In the genomic region with DNA sequence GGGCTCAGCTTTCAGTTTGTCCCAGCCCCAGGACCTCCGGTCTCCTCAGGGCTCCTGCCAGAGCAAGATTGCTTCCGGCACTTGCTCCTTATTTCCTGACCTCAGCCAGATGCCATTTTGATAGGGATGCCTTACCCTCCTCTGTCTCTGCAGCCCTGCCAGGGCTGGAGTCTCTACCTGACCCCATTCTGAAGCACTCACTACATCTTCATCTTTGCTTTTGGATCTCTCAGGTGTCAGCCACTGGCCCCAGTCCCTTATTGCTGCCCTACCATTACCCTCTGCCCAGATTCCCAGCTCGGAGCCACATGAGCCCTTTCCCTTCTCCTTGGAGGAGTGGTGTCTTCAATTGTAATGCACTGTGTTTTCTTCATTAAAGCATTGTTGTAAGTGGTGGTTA, we compare ENCODE assay signal across 18 cellular contexts. TPM values are rescaled to one million over a fixed set of nuclear protein-coding genes. Genes with fewer than 3 reads are reported as not detected.
DNase-seq lines count a peak whose midpoint lies in the region; ATAC-seq and TF ChIP-seq lines count a peak whose summit lies in the region.
"Had no signal": no experiment of that assay in that cellular context is flagged by ENCODE, and none has a peak within 500 bp of the region (broad histone marks: within the 10 kb centered on the region; RNA-seq: fewer than 3 reads in every experiment).

No MANE protein-coding gene starts in this region.

- TF ChIP-seq CTCF in glutamatergic neuron (IDR thresholded peaks at IDR 0.05; ENCODE audit: partially characterized antibody, unreplicated experiment) = no peak
- no peak for TF ChIP-seq CTCF in neural progenitor cell (IDR thresholded peaks at IDR 0.05)

- peaks cover 16% of the 10 kb centered on the region for H3K4me1 Mint-ChIP-seq in glutamatergic neuron (ENCODE audit: low read depth, unreplicated experiment)
- peaks cover 32% of the 10 kb centered on the region for H3K4me1 Mint-ChIP-seq in neural progenitor cell
- no peaks in the 10 kb centered on the region for H3K4me1 Mint-ChIP-seq in activated T-cell treated with anti-CD3 and anti-CD28 coated beads, Interleukin-2, amount 50 U/mL, for 72 hours (ENCODE audit: low read depth)

- ATAC-seq in activated T-cell treated with anti-CD3 and anti-CD28 coated beads, Interleukin-2, amount 50 U/mL, for 72 hours (replicated peaks in 1 of 2) = no peak
- ATAC-seq in HG03280 (IDR thresholded peaks at IDR 0.05; ENCODE audit: unreplicated experiment) = no peak

- H3K9me3 Mint-ChIP-seq in glutamatergic neuron (ENCODE audit: unreplicated experiment) = peaks cover 3% of the 10 kb centered on the region
- H3K9me3 Mint-ChIP-seq in neural progenitor cell = peaks cover 2% of the 10 kb centered on the region
- H3K9me3 Mint-ChIP-seq in activated T-cell treated with anti-CD3 and anti-CD28 coated beads, Interleukin-2, amount 50 U/mL, for 72 hours = no peaks in the 10 kb centered on the region
- H3K9me3 Mint-ChIP-seq: CD4-positive, alpha-beta T cell had no signal

- H3K27me3 Mint-ChIP-seq in glutamatergic neuron (ENCODE audit: unreplicated experiment) = no peaks in the 10 kb centered on the region
- peaks cover 3% of the 10 kb centered on the region for H3K27me3 Mint-ChIP-seq in neural progenitor cell (ENCODE audit: insufficient read depth, low read depth)
- peaks cover 43% of the 10 kb centered on the region for H3K27me3 Mint-ChIP-seq in activated T-cell treated with anti-CD3 and anti-CD28 coated beads, Interleukin-2, amount 50 U/mL, for 72 hours (ENCODE audit: low read depth)

- H3K9ac ChIP-seq in HUES6 (ENCODE audit: low read length) = no peak overlapping the region
- H3K9ac ChIP-seq in neural progenitor cell = no peak overlapping the region

- H2AFZ ChIP-seq in neural progenitor cell (replicated peaks) = no peak overlapping the region

- DNase-seq in glutamatergic neuron (no peak), neural progenitor cell (ENCODE audit: low spot score) (no peak), SHP77 (lab: John Stamatoyannopoulos, UW) (no peak)
- no peak for DNase-seq in activated T-cell treated with anti-CD3 and anti-CD28 coated beads, Interleukin-2, amount 50 U/mL, for 72 hours
- DNase-seq in stimulated activated CD4-positive, alpha-beta T cell treated with anti-CD3 and anti-CD28 coated beads, Interleukin-2, amount 100 ng/mL, for 48 hours = no peak
- DNase-seq: BE2C; Calu3; CD4-positive, alpha-beta T cell; DMS53; KBM-7; NCI-H2029 treated with DMSO at 0.1 percent for 48 hours; NCI-H2171 treated with DMSO at 0.1 percent for 48 hours; NCI-H748 treated with DMSO at 0.1 percent for 48 hours; SJCRH30 had no signal

- H3K4me3 Mint-ChIP-seq in glutamatergic neuron (ENCODE audit: unreplicated experiment) (no peak overlapping the region), neural progenitor cell (peak overlapping the region; percentile 2)
- H3K4me3 Mint-ChIP-seq in activated T-cell treated with anti-CD3 and anti-CD28 coated beads, Interleukin-2, amount 50 U/mL, for 72 hours = no peak overlapping the region
- H3K4me3 Mint-ChIP-seq: CD4-positive, alpha-beta T cell had no signal

- H3K4me1 ChIP-seq in HUES6 (ENCODE audit: control insufficient read depth, insufficient read depth, low read length) (peaks cover 22% of the 10 kb centered on the region), neural progenitor cell (peaks cover 48% of the 10 kb centered on the region)
- H3K4me1 ChIP-seq: BE2C had no signal

- peaks cover 22% of the 10 kb centered on the region for H3K79me2 ChIP-seq in neural progenitor cell (ENCODE audit: low read depth)

- peaks cover 38% of the 10 kb centered on the region for H3F3A ChIP-seq in neural progenitor cell (ENCODE audit: low read depth)

- H3K27ac ChIP-seq in HUES6 (ENCODE audit: low read depth, low read length) = peak overlapping the region; percentile 15; the same call in 1 of the 2 replicates
- peak overlapping the region; percentile 39 for H3K27ac ChIP-seq in angular gyrus (ENCODE audit: low read depth, low read length)
- peak overlapping the region; percentile 89 for H3K27ac ChIP-seq in neural progenitor cell
- H3K27ac ChIP-seq: RWPE1, SJCRH30 had no signal

- H3K9me3 ChIP-seq in HUES6 (ENCODE audit: control insufficient read depth, insufficient read depth, low read depth, low read length) (no peaks in the 10 kb centered on the region), neural progenitor cell (ENCODE audit: low read depth) (no peaks in the 10 kb centered on the region)
- H3K9me3 ChIP-seq: BE2C, SJCRH30 had no signal

- H3K27me3 ChIP-seq in HUES6 (ENCODE audit: control insufficient read depth, insufficient read depth, low read length) = peaks cover 13% of the 10 kb centered on the region; the same call in 1 of the 2 replicates
- no peaks in the 10 kb centered on the region for H3K27me3 ChIP-seq in neural progenitor cell
- H3K27me3 ChIP-seq: BE2C, SJCRH30 had no signal

- no peaks in the 10 kb centered on the region for H4K20me1 ChIP-seq in neural progenitor cell (ENCODE audit: low read depth)

- H3K36me3 Mint-ChIP-seq in glutamatergic neuron (ENCODE audit: unreplicated experiment) = no peaks in the 10 kb centered on the region
- H3K36me3 Mint-ChIP-seq in neural progenitor cell = no peaks in the 10 kb centered on the region
- H3K36me3 Mint-ChIP-seq in activated T-cell treated with anti-CD3 and anti-CD28 coated beads, Interleukin-2, amount 50 U/mL, for 72 hours (ENCODE audit: insufficient read depth in 2 of 2) = no peaks in the 10 kb centered on the region

- peak overlapping the region; percentile 4 for H3K27ac Mint-ChIP-seq in glutamatergic neuron (ENCODE audit: unreplicated experiment)
- peak overlapping the region; percentile 43 for H3K27ac Mint-ChIP-seq in neural progenitor cell
- no peak overlapping the region for H3K27ac Mint-ChIP-seq in activated T-cell treated with anti-CD3 and anti-CD28 coated beads, Interleukin-2, amount 50 U/mL, for 72 hours
- H3K27ac Mint-ChIP-seq: CD4-positive, alpha-beta T cell had no signal

- peak overlapping the region; percentile 54 for H3K4me2 ChIP-seq in neural progenitor cell

- H3K36me3 ChIP-seq in HUES6 (ENCODE audit: control insufficient read depth, insufficient read depth, low read length) (no peaks in the 10 kb centered on the region), neural progenitor cell (no peaks in the 10 kb centered on the region)
- H3K36me3 ChIP-seq: BE2C, SJCRH30 had no signal

- peak overlapping the region; percentile 7; the same call in 1 of the 2 replicates for H3K4me3 ChIP-seq in HUES6 (ENCODE audit: low read depth, low read length)
- H3K4me3 ChIP-seq in neural progenitor cell = peak overlapping the region; percentile 9
- H3K4me3 ChIP-seq: SJCRH30 had no signal

RNA-seq across cellular contexts. Expression of a gene that starts 17.1 kb away (rescaled TPM):
- total RNA-seq in glutamatergic neuron (ENCODE audit: unreplicated experiment) = 14.4 TPM
- 14.0 and 14.8 TPM in 2 replicates for total RNA-seq in neural progenitor cell (ENCODE audit: low replicate concordance)
- 1 to 10 TPM; 5.5 to 6.1 TPM for total RNA-seq in activated T-cell treated with anti-CD3 and anti-CD28 coated beads, Interleukin-2, amount 50 U/mL, for 72 hours

Comparison
In these comparisons a context has a peak if more than half of its experiments do, and no peak if none do; other contexts are left out.
1. H3K27ac ChIP-seq: peak in every context shown above with its lines; median percentile 89 in neural progenitor cell; 39 in angular gyrus; 15 in HUES6.